ENCODE assay signal across 15 cellular contexts in the genomic region with DNA sequence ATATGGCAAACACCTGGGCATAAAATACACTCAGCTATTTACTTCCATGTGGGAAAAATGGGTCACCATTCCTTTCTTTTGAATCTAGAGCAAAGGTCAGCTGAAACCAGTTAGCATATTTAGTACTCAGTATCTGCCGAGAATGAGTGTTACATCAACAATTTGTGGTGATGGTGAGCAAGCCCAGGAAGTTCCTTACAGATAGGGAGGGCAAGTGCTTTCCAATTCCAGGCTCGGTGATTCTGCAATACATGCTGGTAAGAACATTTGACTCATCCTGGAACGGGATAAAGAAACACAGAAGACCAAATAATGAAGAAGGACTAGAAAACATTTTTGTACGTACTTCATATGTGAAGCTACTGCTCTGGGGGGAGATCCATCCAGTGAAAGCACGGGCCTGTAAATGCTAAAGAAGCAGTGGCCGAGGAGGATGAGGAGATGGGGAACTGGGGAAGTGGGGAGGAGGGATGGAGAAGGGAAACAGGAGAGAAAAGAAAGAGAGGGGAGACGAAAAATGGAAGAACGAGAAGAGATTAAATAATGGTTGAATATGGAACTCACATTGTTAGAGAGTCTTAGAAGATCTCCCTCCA.
DNase-seq lines count a peak whose midpoint lies in the region; ATAC-seq and TF ChIP-seq lines count a peak whose summit lies in the region.
"Had no signal": no experiment of that assay in that cellular context is flagged by ENCODE, and none has a peak within 500 bp of the region (broad histone marks: within the 10 kb centered on the region; RNA-seq: fewer than 3 reads in every experiment).

No MANE protein-coding gene starts in this region.

- no peak overlapping the region for H3K4me3 ChIP-seq in epithelial cell of esophagus (ENCODE audit: low read length)
- H3K4me3 ChIP-seq in mesenchymal stem cell (ENCODE audit: insufficient read depth in 1 of 2, low read depth in 1 of 2, low read length in 2 of 2): no peak overlapping the region
- no peak overlapping the region for H3K4me3 ChIP-seq in testis
- H3K4me3 ChIP-seq in dorsolateral prefrontal cortex: no peak overlapping the region

- H3K27me3 ChIP-seq in mesenchymal stem cell (ENCODE audit: control insufficient read depth in 1 of 2, insufficient read depth in 1 of 2, low read length in 2 of 2) (no peaks in the 10 kb centered on the region), testis (no peaks in the 10 kb centered on the region), dorsolateral prefrontal cortex (no peaks in the 10 kb centered on the region)

- no peak overlapping the region for H2BK5ac ChIP-seq in mesenchymal stem cell (ENCODE audit: low read depth, low read length, poor library complexity, severe bottlenecking)

- H4K91ac ChIP-seq in mesenchymal stem cell (ENCODE audit: low read length): peak overlapping the region; percentile 73

- H2BK12ac ChIP-seq in mesenchymal stem cell (ENCODE audit: low read length in 2 of 2): peak overlapping the region; percentile 69 to 99

- H3K27ac ChIP-seq in mesenchymal stem cell (ENCODE audit: low read length, poor library complexity, severe bottlenecking) (peak overlapping the region; percentile 63), testis (no peak overlapping the region), dorsolateral prefrontal cortex (no peak overlapping the region)
- H3K27ac ChIP-seq: WERI-Rb-1 had no signal

- intact Hi-C loops in testis (cut with DNase I; ENCODE audit: low total_unique reads) (no loop called here), dorsolateral prefrontal cortex (cut with DNase I) (no loop called here)

- no peaks in the 10 kb centered on the region for H3K79me1 ChIP-seq in mesenchymal stem cell (replicated peaks; ENCODE audit: low read length, poor library complexity, severe bottlenecking)

- H3K36me3 ChIP-seq in mesenchymal stem cell (ENCODE audit: control insufficient read depth in 1 of 2, insufficient read depth in 2 of 2, low read depth in 1 of 2, low read length in 2 of 2) (no peaks in the 10 kb centered on the region), testis (ENCODE audit: low read depth, missing control alignments) (no peaks in the 10 kb centered on the region)
- H3K36me3 ChIP-seq: WERI-Rb-1 had no signal

- H4K8ac ChIP-seq in mesenchymal stem cell (ENCODE audit: low read length): peak overlapping the region; percentile 70

- H3K9ac ChIP-seq in mesenchymal stem cell (ENCODE audit: low read length): peak overlapping the region; percentile 73

- no peak overlapping the region for H3K14ac ChIP-seq in mesenchymal stem cell (ENCODE audit: low read length in 2 of 2)

- H3K23ac ChIP-seq in mesenchymal stem cell (ENCODE audit: low read length in 2 of 2): no peak overlapping the region

- peak; percentile 81 for DNase-seq in AG08396 (ENCODE audit: low spot score)
- DNase-seq in NCI-H226: peak; percentile 99
- peak; percentile 100 for DNase-seq in epithelial cell of esophagus (ENCODE audit: low read depth)
- peak; percentile 98 for DNase-seq in mesenchymal stem cell
- no peak for DNase-seq in testis
- DNase-seq in NCI-H2196 (lab: John Stamatoyannopoulos, UW; ENCODE audit: unreplicated experiment): no peak
- no peak for DNase-seq in dorsolateral prefrontal cortex
- DNase-seq: activated gamma-delta T cell treated with Interleukin-2 at 50 U/mL for 16 hours; CD4-positive, CD25-positive, alpha-beta regulatory T cell; erythroblast; NCI-H1092; stimulated activated CD4-positive, alpha-beta T cell treated with anti-CD3 and anti-CD28 coated beads, Interleukin-15, amount 100 ng/mL, for 24 hours; stimulated activated naive CD8-positive, alpha-beta T cell treated with anti-CD3 and anti-CD28 coated beads, Interleukin-15, Interleukin-2, amounts not matched to agents 100 U/mL and 50 U/mL, for 24 hours; WERI-Rb-1 had no signal

- no peak for TF ChIP-seq POLR2A in testis (IDR thresholded peaks at IDR 0.05)

- H2BK120ac ChIP-seq in mesenchymal stem cell (ENCODE audit: low read depth, low read length): peak overlapping the region; percentile 58

- no peak overlapping the region for H2BK15ac ChIP-seq in mesenchymal stem cell (ENCODE audit: low read depth, poor library complexity, severe bottlenecking)

- H3K4me1 ChIP-seq in mesenchymal stem cell (ENCODE audit: control insufficient read depth, insufficient read depth, low read depth, low read length) (peaks cover 2% of the 10 kb centered on the region), testis (no peaks in the 10 kb centered on the region)

- H2AFZ ChIP-seq in mesenchymal stem cell (ENCODE audit: low read depth, low read length): peak overlapping the region; percentile 29

- H3K4ac ChIP-seq in mesenchymal stem cell (ENCODE audit: low read depth in 1 of 2, low read length in 2 of 2): peak overlapping the region; percentile 57 to 96

- no peak for TF ChIP-seq CTCF in epithelial cell of esophagus (IDR thresholded peaks at IDR 0.05; ENCODE audit: insufficient read depth, low read depth, low read length, missing control alignments)
- no peak for TF ChIP-seq CTCF in testis (IDR thresholded peaks at IDR 0.05)
- TF ChIP-seq CTCF in dorsolateral prefrontal cortex (IDR thresholded peaks at IDR 0.05 in 54 of 56, conservative IDR thresholded peaks at IDR 0.05 in 2 of 56; ENCODE audit: low read depth in 1 of 56, partially characterized antibody in 56 of 56): no peak

- no peak for ATAC-seq in GM18858 (IDR thresholded peaks at IDR 0.05; ENCODE audit: unreplicated experiment)
- ATAC-seq: stimulated activated naive CD8-positive, alpha-beta T cell treated with anti-CD3 and anti-CD28 coated beads, Interleukin-15, Interleukin-2, amounts not matched to agents 100 U/mL and 50 U/mL, for 24 hours had no signal

- no peak overlapping the region for H2AK5ac ChIP-seq in mesenchymal stem cell (ENCODE audit: low read length, severe bottlenecking)

- H3K4me2 ChIP-seq in mesenchymal stem cell (ENCODE audit: low read length, poor library complexity, severe bottlenecking): no peak overlapping the region

- H3K18ac ChIP-seq in mesenchymal stem cell (ENCODE audit: low read depth in 1 of 2, low read length in 2 of 2): peak overlapping the region; percentile 50 to 89

- H3K9me3 ChIP-seq in mesenchymal stem cell (ENCODE audit: control insufficient read depth, low read length) (no peaks in the 10 kb centered on the region), testis (no peaks in the 10 kb centered on the region)

- whole genome bisulfite sequencing in mesenchymal stem cell: 37% methylated on average over 8 of the region's 8 CpGs
- 69 to 77% methylated on average over 8 of the region's 8 CpGs for WGBS in testis, 2 donors

Comparison
In these comparisons a context has a peak if more than half of its experiments do, and no peak if none do; other contexts are left out.
1. DNase-seq: peak in AG08396 (single experiment), NCI-H226 (single experiment), epithelial cell of esophagus (single experiment) and mesenchymal stem cell (single experiment); none in testis (single experiment), NCI-H2196 (single experiment) and dorsolateral prefrontal cortex (0 of 10).